Comparison of ENCODE assay signal across 28 cellular contexts in genomic region chr6:105705608-105706007, GRCh38.
"Had no signal": no experiment of that assay in that cellular context is flagged by ENCODE, and none has a peak within 500 bp of the region (broad histone marks: within the 10 kb centered on the region; RNA-seq: fewer than 3 reads in every experiment).

No MANE protein-coding gene starts in this region.

- H3K27ac ChIP-seq: colonic mucosa, coronary artery, dorsolateral prefrontal cortex, epithelial cell of prostate, esophagus muscularis mucosa, esophagus squamous epithelium, foreskin keratinocyte, gastrocnemius medialis, gastroesophageal sphincter, heart left ventricle, heart right ventricle had no signal

- FAIRE-seq: colon, endometrium, endothelial cell of umbilical vein, frontal cortex had no signal

- H3K4me1 ChIP-seq: colonic mucosa, esophagus muscularis mucosa, esophagus squamous epithelium, gastrocnemius medialis, gastroesophageal sphincter, heart left ventricle, heart right ventricle had no signal

- DNase-seq: colonic mucosa; cortex of kidney; dermis blood vessel endothelial cell; dorsolateral prefrontal cortex; effector CD4-positive, alpha-beta T cell; effector CD8-positive, alpha-beta T cell; effector memory CD4-positive, alpha-beta T cell; effector memory CD8-positive, alpha-beta T cell; endodermal cell; erythroblast; esophagus squamous epithelium; foreskin fibroblast; foreskin keratinocyte; foreskin melanocyte; gastrocnemius medialis; glutamatergic neuron; head of caudate nucleus; heart left ventricle; heart right ventricle had no signal

- H3K9me3 ChIP-seq: colonic mucosa, esophagus muscularis mucosa, esophagus squamous epithelium, gastrocnemius medialis, gastroesophageal sphincter, heart left ventricle, heart right ventricle had no signal

- H3K36me3 ChIP-seq: colonic mucosa, esophagus muscularis mucosa, esophagus squamous epithelium, gastrocnemius medialis, gastroesophageal sphincter, heart left ventricle, heart right ventricle had no signal

- ATAC-seq: effector memory CD8-positive, alpha-beta T cell; esophagus mucosa; foreskin keratinocyte; gastrocnemius medialis; gastroesophageal sphincter; heart left ventricle; heart right ventricle had no signal

- H3K4me3 ChIP-seq: colonic mucosa, coronary artery, dorsolateral prefrontal cortex, esophagus muscularis mucosa, esophagus squamous epithelium, gastrocnemius medialis, gastroesophageal sphincter, heart left ventricle, heart right ventricle had no signal

- H3K27me3 ChIP-seq: colonic mucosa, esophagus muscularis mucosa, esophagus squamous epithelium, foreskin keratinocyte, gastrocnemius medialis, gastroesophageal sphincter, heart left ventricle, heart right ventricle had no signal
